Comparison of ENCODE assay signal across 13 cellular contexts in the genomic region with DNA sequence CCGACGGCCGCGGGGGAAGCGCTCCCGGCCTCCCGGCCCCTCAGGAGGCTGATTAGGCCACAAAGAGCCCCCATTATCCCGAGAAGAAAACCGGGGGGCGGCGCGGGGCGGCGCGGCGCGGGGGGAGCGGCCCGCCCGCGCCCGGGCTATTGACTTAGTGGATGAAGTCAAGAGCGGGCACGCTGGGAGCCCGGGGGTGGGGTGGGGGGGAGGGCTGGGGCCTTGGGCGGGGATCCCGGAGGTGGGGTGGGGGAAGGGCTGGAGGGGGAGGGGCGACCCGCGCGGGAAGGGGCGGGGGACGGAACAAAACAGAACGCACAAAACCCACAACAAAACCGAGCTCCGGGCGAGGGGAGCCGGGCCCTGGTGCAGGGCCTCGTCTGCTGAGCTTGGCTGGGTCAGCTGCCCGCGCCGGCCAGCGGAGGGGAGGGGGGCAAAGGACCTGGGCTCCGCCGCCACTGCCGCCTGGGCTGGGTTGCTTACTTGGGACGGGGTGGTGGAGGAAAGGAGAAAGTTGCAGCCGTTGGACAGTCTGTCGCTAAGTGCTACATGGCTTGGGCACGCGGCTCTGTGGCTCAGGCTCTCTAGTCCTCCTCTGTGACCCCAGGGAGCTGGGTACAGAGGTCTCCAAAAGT. TPM values are rescaled to one million over a fixed set of nuclear protein-coding genes. Genes with fewer than 3 reads are reported as not detected.
DNase-seq lines count a peak whose midpoint lies in the region; ATAC-seq and TF ChIP-seq lines count a peak whose summit lies in the region.
"Had no signal": no experiment of that assay in that cellular context is flagged by ENCODE, and none has a peak within 500 bp of the region (broad histone marks: within the 10 kb centered on the region; RNA-seq: fewer than 3 reads in every experiment).

No MANE protein-coding gene starts in this region.

- no TSS peak for BruUV-seq in mammary epithelial cell (replicated peaks; lab: Mats Ljungman, UMichigan)

- H3K36me3 ChIP-seq in mammary epithelial cell (ENCODE audit: insufficient read depth, low read length) (no peaks in the 10 kb centered on the region), neural cell (ENCODE audit: insufficient read depth, low read length) (no peaks in the 10 kb centered on the region), vagina (no peaks in the 10 kb centered on the region)
- H3K36me3 ChIP-seq: SJCRH30 had no signal

- dilution Hi-C loops in mammary epithelial cell (cut with HindIII; ENCODE audit: low sequenced_read_pairs), result no loop called here

- ATAC-seq in right cardiac atrium, result no peak
- no peak for ATAC-seq in Right ventricle myocardium superior (ENCODE audit: poor library complexity)
- no peak for ATAC-seq in HG03571 (IDR thresholded peaks at IDR 0.05; ENCODE audit: unreplicated experiment)
- no peak for ATAC-seq in GM19023 (IDR thresholded peaks at IDR 0.05; ENCODE audit: unreplicated experiment)
- no peak for ATAC-seq in GM18858 (IDR thresholded peaks at IDR 0.05; ENCODE audit: unreplicated experiment)

- H3F3A ChIP-seq in neural cell (ENCODE audit: insufficient read depth, low read length, poor library complexity, severe bottlenecking), result no peaks in the 10 kb centered on the region

- no peak for TF ChIP-seq EP300 in neural cell (conservative IDR thresholded peaks at IDR 0.05; ENCODE audit: poor library complexity, severe bottlenecking)

- TF ChIP-seq CTCF in mammary epithelial cell (conservative IDR thresholded peaks at IDR 0.05 in 1 of 2, IDR thresholded peaks at IDR 0.05 in 1 of 2; ENCODE audit: extremely low read depth in 1 of 2, insufficient read depth in 1 of 2, low read depth in 1 of 2, low read length in 2 of 2) (no peak), neural cell (IDR thresholded peaks at IDR 0.05; ENCODE audit: poor library complexity, severe bottlenecking) (no peak), vagina (IDR thresholded peaks at IDR 0.05) (no peak)

- in situ Hi-C loops in mammary epithelial cell (cut with MboI; ENCODE audit: low sequenced_read_pairs in 2 of 2), result no loop called here

- H4K20me1 ChIP-seq in mammary epithelial cell (ENCODE audit: insufficient read depth, low read length) (no peaks in the 10 kb centered on the region), neural cell (ENCODE audit: insufficient read depth) (no peaks in the 10 kb centered on the region)

- H3K9me3 ChIP-seq in right cardiac atrium (ENCODE audit: control insufficient read depth, low read length) (no peaks in the 10 kb centered on the region), mammary epithelial cell (replicated peaks; ENCODE audit: insufficient read depth, low read length) (no peaks in the 10 kb centered on the region), neural cell (ENCODE audit: low read length) (no peaks in the 10 kb centered on the region), vagina (no peaks in the 10 kb centered on the region)
- H3K9me3 ChIP-seq: SJCRH30 had no signal

- H3K4me2 ChIP-seq in mammary epithelial cell (ENCODE audit: insufficient read depth, low read depth, low read length) (peak overlapping the region; percentile 59), neural cell (ENCODE audit: low read length) (no peak overlapping the region)

- CTCF ChIA-PET in mammary epithelial cell (lab: Charles Lee; ENCODE audit: low non-redundant PET), result no interaction called here

- no peak overlapping the region for H3K27ac ChIP-seq in right cardiac atrium (ENCODE audit: low read length)
- no peak overlapping the region for H3K27ac ChIP-seq in mammary epithelial cell (ENCODE audit: insufficient read depth, low read depth, low read length)
- no peak overlapping the region for H3K27ac ChIP-seq in neural cell (ENCODE audit: low read length)
- no peak overlapping the region for H3K27ac ChIP-seq in vagina
- H3K27ac ChIP-seq: SJCRH30 had no signal

- H3K79me2 ChIP-seq in mammary epithelial cell (ENCODE audit: insufficient read depth, low read length), result no peaks in the 10 kb centered on the region
- H3K79me2 ChIP-seq in neural cell (replicated peaks; ENCODE audit: insufficient read depth, low read length), result no peaks in the 10 kb centered on the region

- H3K9me2 ChIP-seq in neural cell (ENCODE audit: insufficient read depth, low read length), result no peaks in the 10 kb centered on the region

- H3K4me3 ChIP-seq in right cardiac atrium (ENCODE audit: low read length) (peak overlapping the region; percentile 38), mammary epithelial cell (replicated peaks in 1 of 3; ENCODE audit: insufficient read depth in 1 of 3, low read depth in 2 of 3, low read length in 3 of 3) (no peak overlapping the region), neural cell (ENCODE audit: low read length) (no peak overlapping the region), vagina (peak overlapping the region; percentile 14 to 28)
- H3K4me3 ChIP-seq: SJCRH30 had no signal

- no peaks in the 10 kb centered on the region for H3K4me1 ChIP-seq in right cardiac atrium (ENCODE audit: control insufficient read depth, insufficient read depth, low read length)
- peaks cover 13% of the 10 kb centered on the region for H3K4me1 ChIP-seq in mammary epithelial cell (ENCODE audit: insufficient read depth, low read length)
- H3K4me1 ChIP-seq in vagina, result peaks cover 14% of the 10 kb centered on the region
- H3K4me1 ChIP-seq: SJCRH30 had no signal

- WGBS in right cardiac atrium, result 1% methylated on average over 51 of the region's 51 CpGs
- WGBS in mammary epithelial cell (ENCODE audit: low coverage, missing lambda C conversion rate), result 4% methylated on average over 5 of the region's 51 CpGs

- TF ChIP-seq POLR2A in vagina (IDR thresholded peaks at IDR 0.05), result no peak

- intact Hi-C loops in right cardiac atrium (cut with DNase I) (no loop called here), Right ventricle myocardium superior (cut with DNase I) (no loop called here), mammary epithelial cell (cut with micrococcal nuclease) (no loop called here), vagina (cut with DNase I) (no loop called here)

- no peak overlapping the region for H3K9ac ChIP-seq in mammary epithelial cell (ENCODE audit: insufficient read depth, low read length)
- no peak overlapping the region for H3K9ac ChIP-seq in neural cell (ENCODE audit: low read length)

- H3K27me3 ChIP-seq in right cardiac atrium (ENCODE audit: control insufficient read depth, insufficient read depth) (no peaks in the 10 kb centered on the region), mammary epithelial cell (ENCODE audit: insufficient read depth, low read length) (peaks cover 62% of the 10 kb centered on the region), neural cell (ENCODE audit: insufficient read depth, low read depth, low read length) (peaks cover 97% of the 10 kb centered on the region), vagina (peaks cover 25% of the 10 kb centered on the region)
- H3K27me3 ChIP-seq: SJCRH30 had no signal

- DNase-seq in right cardiac atrium, result no peak
- no peak for DNase-seq in Right ventricle myocardium superior
- DNase-seq in mammary epithelial cell, result no peak
- DNase-seq in vagina (ENCODE audit: extremely low spot score in 2 of 2), result no peak
- DNase-seq: activated naive CD8-positive, alpha-beta T cell treated with anti-CD3 and anti-CD28 coated beads for 36 hours; DMS79; NCI-H1694 treated with DMSO at 0.1 percent for 48 hours; NCI-H748 treated with DMSO at 0.1 percent for 48 hours; SJCRH30 had no signal

- H2AFZ ChIP-seq in mammary epithelial cell (ENCODE audit: low read depth, low read length) (peak overlapping the region; percentile 18), neural cell (ENCODE audit: low read depth, low read length) (no peak overlapping the region)

- no peak for TF ChIP-seq RAD21 in neural cell (conservative IDR thresholded peaks at IDR 0.05)

TF ChIP-seq in neural cell, 6 proteins besides CTCF, POLR2A, EP300 and RAD21:
- TF ChIP-seq MXI1 (conservative IDR thresholded peaks at IDR 0.05; ENCODE audit: poor library complexity, severe bottlenecking) (no peak), EZH2 (IDR thresholded peaks at IDR 0.05; ENCODE audit: borderline replicate concordance, insufficient read depth, low read length, poor library complexity, severe bottlenecking) (peak; percentile 46), POLR2AphosphoS5 (IDR thresholded peaks at IDR 0.05) (no peak), TAF1 (IDR thresholded peaks at IDR 0.05; ENCODE audit: low read depth) (no peak), SMC3 (conservative IDR thresholded peaks at IDR 0.05; ENCODE audit: poor library complexity) (no peak)
- TF ChIP-seq, protein P1, sequence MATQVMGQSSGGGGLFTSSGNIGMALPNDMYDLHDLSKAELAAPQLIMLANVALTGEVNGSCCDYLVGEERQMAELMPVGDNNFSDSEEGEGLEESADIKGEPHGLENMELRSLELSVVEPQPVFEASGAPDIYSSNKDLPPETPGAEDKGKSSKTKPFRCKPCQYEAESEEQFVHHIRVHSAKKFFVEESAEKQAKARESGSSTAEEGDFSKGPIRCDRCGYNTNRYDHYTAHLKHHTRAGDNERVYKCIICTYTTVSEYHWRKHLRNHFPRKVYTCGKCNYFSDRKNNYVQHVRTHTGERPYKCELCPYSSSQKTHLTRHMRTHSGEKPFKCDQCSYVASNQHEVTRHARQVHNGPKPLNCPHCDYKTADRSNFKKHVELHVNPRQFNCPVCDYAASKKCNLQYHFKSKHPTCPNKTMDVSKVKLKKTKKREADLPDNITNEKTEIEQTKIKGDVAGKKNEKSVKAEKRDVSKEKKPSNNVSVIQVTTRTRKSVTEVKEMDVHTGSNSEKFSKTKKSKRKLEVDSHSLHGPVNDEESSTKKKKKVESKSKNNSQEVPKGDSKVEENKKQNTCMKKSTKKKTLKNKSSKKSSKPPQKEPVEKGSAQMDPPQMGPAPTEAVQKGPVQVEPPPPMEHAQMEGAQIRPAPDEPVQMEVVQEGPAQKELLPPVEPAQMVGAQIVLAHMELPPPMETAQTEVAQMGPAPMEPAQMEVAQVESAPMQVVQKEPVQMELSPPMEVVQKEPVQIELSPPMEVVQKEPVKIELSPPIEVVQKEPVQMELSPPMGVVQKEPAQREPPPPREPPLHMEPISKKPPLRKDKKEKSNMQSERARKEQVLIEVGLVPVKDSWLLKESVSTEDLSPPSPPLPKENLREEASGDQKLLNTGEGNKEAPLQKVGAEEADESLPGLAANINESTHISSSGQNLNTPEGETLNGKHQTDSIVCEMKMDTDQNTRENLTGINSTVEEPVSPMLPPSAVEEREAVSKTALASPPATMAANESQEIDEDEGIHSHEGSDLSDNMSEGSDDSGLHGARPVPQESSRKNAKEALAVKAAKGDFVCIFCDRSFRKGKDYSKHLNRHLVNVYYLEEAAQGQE (IDR thresholded peaks at IDR 0.05; ENCODE audit: borderline replicate concordance), result no peak

RNA-seq across cellular contexts. Expression of a gene that starts 16.2 kb away (rescaled TPM):
- not detected for total RNA-seq in right cardiac atrium
- not detected for polyA plus RNA-seq in right cardiac atrium
- not detected for total RNA-seq in Right ventricle myocardium superior
- total RNA-seq in mammary epithelial cell, result not detected
- polyA plus RNA-seq in mammary epithelial cell, result not detected
- not detected for polyA minus RNA-seq in mammary epithelial cell
- not detected in 2 replicates for polyA plus RNA-seq in neural cell
- not detected in 2 replicates for polyA minus RNA-seq in neural cell
- total RNA-seq in vagina, result not detected
- total RNA-seq: activated naive CD8-positive, alpha-beta T cell treated with anti-CD3 and anti-CD28 coated beads for 36 hours had no signal

Comparison
In these comparisons a context has a peak if more than half of its experiments do, and no peak if none do; other contexts are left out.
1. H3K4me3 ChIP-seq: peak in right cardiac atrium (single experiment) and vagina (2 of 2); none in mammary epithelial cell (0 of 3) and neural cell (single experiment).